In the genomic region with DNA sequence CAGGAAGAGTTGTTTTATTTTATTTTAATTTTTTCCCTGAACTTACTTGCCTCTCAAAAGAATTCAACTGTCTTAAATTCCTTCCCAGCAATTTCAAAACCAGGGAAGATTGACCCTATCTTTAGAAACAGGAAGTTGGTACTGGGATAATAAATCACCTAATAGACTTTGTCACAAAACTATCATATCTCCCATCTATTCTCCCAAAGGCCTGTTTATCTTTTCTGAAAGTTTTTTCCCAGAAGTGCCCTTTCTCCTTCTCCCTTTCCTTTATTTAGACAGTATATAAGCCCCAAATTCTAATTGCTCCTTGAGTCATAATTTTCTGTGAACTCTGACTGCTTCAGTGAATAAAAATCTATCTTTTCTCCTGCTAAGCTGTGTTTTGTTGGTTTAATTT, we compare ENCODE assay signal across 2 cellular contexts.
TF ChIP-seq lines count a peak whose summit lies in the region.

No MANE protein-coding gene starts in this region.

TF ChIP-seq in SK-N-SH, 30 proteins besides CTCF, POLR2A, EP300 and RAD21:
- TF ChIP-seq MXI1 (IDR thresholded peaks at IDR 0.05; ENCODE audit: low read depth, low read length) = no peak
- no peak for TF ChIP-seq JUND (IDR thresholded peaks at IDR 0.05)
- TF ChIP-seq, protein P1, sequence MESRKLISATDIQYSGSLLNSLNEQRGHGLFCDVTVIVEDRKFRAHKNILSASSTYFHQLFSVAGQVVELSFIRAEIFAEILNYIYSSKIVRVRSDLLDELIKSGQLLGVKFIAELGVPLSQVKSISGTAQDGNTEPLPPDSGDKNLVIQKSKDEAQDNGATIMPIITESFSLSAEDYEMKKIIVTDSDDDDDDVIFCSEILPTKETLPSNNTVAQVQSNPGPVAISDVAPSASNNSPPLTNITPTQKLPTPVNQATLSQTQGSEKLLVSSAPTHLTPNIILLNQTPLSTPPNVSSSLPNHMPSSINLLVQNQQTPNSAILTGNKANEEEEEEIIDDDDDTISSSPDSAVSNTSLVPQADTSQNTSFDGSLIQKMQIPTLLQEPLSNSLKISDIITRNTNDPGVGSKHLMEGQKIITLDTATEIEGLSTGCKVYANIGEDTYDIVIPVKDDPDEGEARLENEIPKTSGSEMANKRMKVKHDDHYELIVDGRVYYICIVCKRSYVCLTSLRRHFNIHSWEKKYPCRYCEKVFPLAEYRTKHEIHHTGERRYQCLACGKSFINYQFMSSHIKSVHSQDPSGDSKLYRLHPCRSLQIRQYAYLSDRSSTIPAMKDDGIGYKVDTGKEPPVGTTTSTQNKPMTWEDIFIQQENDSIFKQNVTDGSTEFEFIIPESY (IDR thresholded peaks at IDR 0.05; ENCODE audit: borderline replicate concordance, low read depth) = no peak
- TF ChIP-seq GABPA (IDR thresholded peaks at IDR 0.05; ENCODE audit: low read depth) = no peak
- TF ChIP-seq, protein P2, sequence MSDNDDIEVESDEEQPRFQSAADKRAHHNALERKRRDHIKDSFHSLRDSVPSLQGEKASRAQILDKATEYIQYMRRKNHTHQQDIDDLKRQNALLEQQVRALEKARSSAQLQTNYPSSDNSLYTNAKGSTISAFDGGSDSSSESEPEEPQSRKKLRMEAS (IDR thresholded peaks at IDR 0.05; ENCODE audit: low read depth) = no peak
- no peak for TF ChIP-seq FOXM1 (IDR thresholded peaks at IDR 0.05; ENCODE audit: low read depth)
- no peak for TF ChIP-seq MEF2A (IDR thresholded peaks at IDR 0.05; ENCODE audit: borderline replicate concordance, low read depth)
- TF ChIP-seq, protein P3, sequence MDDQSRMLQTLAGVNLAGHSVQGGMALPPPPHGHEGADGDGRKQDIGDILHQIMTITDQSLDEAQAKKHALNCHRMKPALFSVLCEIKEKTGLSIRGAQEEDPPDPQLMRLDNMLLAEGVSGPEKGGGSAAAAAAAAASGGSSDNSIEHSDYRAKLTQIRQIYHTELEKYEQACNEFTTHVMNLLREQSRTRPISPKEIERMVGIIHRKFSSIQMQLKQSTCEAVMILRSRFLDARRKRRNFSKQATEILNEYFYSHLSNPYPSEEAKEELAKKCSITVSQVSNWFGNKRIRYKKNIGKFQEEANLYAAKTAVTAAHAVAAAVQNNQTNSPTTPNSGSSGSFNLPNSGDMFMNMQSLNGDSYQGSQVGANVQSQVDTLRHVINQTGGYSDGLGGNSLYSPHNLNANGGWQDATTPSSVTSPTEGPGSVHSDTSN (IDR thresholded peaks at IDR 0.05) = no peak
- no peak for TF ChIP-seq NRF1 (IDR thresholded peaks at IDR 0.05; ENCODE audit: low read depth, low read length)

TF ChIP-seq in SK-N-SH treated with all-trans-retinoic acid at 6 μM for 48 hours, 23 proteins besides CTCF, POLR2A, EP300 and RAD21:
- no peak for TF ChIP-seq ISL1 (CRISPR knock-in tag; IDR thresholded peaks at IDR 0.05)
- no peak for TF ChIP-seq ZNF565 (CRISPR knock-in tag; conservative IDR thresholded peaks at IDR 0.05; ENCODE audit: low read depth)
- TF ChIP-seq TSHZ2 (CRISPR knock-in tag; IDR thresholded peaks at IDR 0.05) = no peak
- TF ChIP-seq ZNF70 (CRISPR knock-in tag; IDR thresholded peaks at IDR 0.05) = no peak
- no peak for TF ChIP-seq OSR1 (CRISPR knock-in tag; IDR thresholded peaks at IDR 0.05)
- TF ChIP-seq, protein P4, sequence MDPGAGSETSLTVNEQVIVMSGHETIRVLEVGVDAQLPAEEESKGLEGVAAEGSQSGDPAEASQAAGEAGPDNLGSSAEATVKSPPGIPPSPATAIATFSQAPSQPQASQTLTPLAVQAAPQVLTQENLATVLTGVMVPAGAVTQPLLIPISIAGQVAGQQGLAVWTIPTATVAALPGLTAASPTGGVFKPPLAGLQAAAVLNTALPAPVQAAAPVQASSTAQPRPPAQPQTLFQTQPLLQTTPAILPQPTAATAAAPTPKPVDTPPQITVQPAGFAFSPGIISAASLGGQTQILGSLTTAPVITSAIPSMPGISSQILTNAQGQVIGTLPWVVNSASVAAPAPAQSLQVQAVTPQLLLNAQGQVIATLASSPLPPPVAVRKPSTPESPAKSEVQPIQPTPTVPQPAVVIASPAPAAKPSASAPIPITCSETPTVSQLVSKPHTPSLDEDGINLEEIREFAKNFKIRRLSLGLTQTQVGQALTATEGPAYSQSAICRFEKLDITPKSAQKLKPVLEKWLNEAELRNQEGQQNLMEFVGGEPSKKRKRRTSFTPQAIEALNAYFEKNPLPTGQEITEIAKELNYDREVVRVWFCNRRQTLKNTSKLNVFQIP (CRISPR knock-in tag; IDR thresholded peaks at IDR 0.05; ENCODE audit: borderline replicate concordance, low read depth) = no peak
- TF ChIP-seq TOX (CRISPR knock-in tag; IDR thresholded peaks at IDR 0.05; ENCODE audit: borderline replicate concordance) = no peak
- no peak for TF ChIP-seq GLIS3 (CRISPR knock-in tag; IDR thresholded peaks at IDR 0.05)
- TF ChIP-seq TCF4 (CRISPR knock-in tag; IDR thresholded peaks at IDR 0.05; ENCODE audit: borderline replicate concordance) = no peak
- TF ChIP-seq CREB5 (CRISPR knock-in tag; IDR thresholded peaks at IDR 0.05; ENCODE audit: low read depth) = no peak
- TF ChIP-seq ZFP3 (CRISPR knock-in tag; IDR thresholded peaks at IDR 0.05) = no peak
- no peak for TF ChIP-seq CSRNP3 (CRISPR knock-in tag; IDR thresholded peaks at IDR 0.05)
- no peak for TF ChIP-seq SNAI2 (CRISPR knock-in tag; IDR thresholded peaks at IDR 0.05)
